ENCODE assay signal across 1 cellular context in genomic region chr10:22719406-22720042, GRCh38.
TF ChIP-seq lines count a peak whose summit lies in the region.

No MANE protein-coding gene starts in this region.

TF ChIP-seq in HEK293, 187 proteins besides CTCF, POLR2A, EP300 and RAD21 (continued from another document and continues in another):
- TF ChIP-seq ZNF311 (tag by site-specific recombination; IDR thresholded peaks at IDR 0.05; ENCODE audit: borderline replicate concordance): no peak
- no peak for TF ChIP-seq HOXA7 (CRISPR knock-in tag; IDR thresholded peaks at IDR 0.05; ENCODE audit: borderline replicate concordance)
- peak; percentile 94 for TF ChIP-seq ZNF426 (tag by site-specific recombination; IDR thresholded peaks at IDR 0.05)
- peak; percentile 89; the same call in 1 of the 2 replicates for TF ChIP-seq ZNF354C (tag by site-specific recombination; IDR thresholded peaks at IDR 0.05; ENCODE audit: borderline replicate concordance, low read depth)
- TF ChIP-seq ZBTB17 (tag by site-specific recombination; IDR thresholded peaks at IDR 0.05): no peak
- no peak for TF ChIP-seq ZNF174 (tag by site-specific recombination; IDR thresholded peaks at IDR 0.05)
- TF ChIP-seq PRDM6 (tag by site-specific recombination; IDR thresholded peaks at IDR 0.05): no peak
- TF ChIP-seq GFI1B (tag by site-specific recombination; IDR thresholded peaks at IDR 0.05): peak; percentile 54; the same call in 1 of the 2 replicates
- no peak for TF ChIP-seq BCL11B (tag by site-specific recombination; IDR thresholded peaks at IDR 0.05; ENCODE audit: low read depth)
- TF ChIP-seq ZNF184 (tag by site-specific recombination; IDR thresholded peaks at IDR 0.05): no peak
- no peak for TF ChIP-seq ZNF416 (tag by site-specific recombination; IDR thresholded peaks at IDR 0.05)
- no peak for TF ChIP-seq ATF2 (tag by site-specific recombination; IDR thresholded peaks at IDR 0.05; ENCODE audit: low read depth)
- TF ChIP-seq ZNF513 (tag by site-specific recombination; IDR thresholded peaks at IDR 0.05): no peak
- no peak for TF ChIP-seq ZNF521 (tag by site-specific recombination; IDR thresholded peaks at IDR 0.05)
- TF ChIP-seq ZNF624 (tag by site-specific recombination; IDR thresholded peaks at IDR 0.05): no peak
- no peak for TF ChIP-seq ZNF324 (tag by site-specific recombination; IDR thresholded peaks at IDR 0.05)
- no peak for TF ChIP-seq ZNF2 (tag by site-specific recombination; IDR thresholded peaks at IDR 0.05)
- no peak for TF ChIP-seq IKZF3 (tag by site-specific recombination; IDR thresholded peaks at IDR 0.05)
- TF ChIP-seq ZNF76 (tag by site-specific recombination; IDR thresholded peaks at IDR 0.05; ENCODE audit: borderline replicate concordance, low read depth): no peak
- no peak for TF ChIP-seq HOXC10 (CRISPR knock-in tag; IDR thresholded peaks at IDR 0.05)
- peak; percentile 52; the same call in 1 of the 2 replicates for TF ChIP-seq OVOL3 (tag by site-specific recombination; IDR thresholded peaks at IDR 0.05)
- no peak for TF ChIP-seq ZNF423 (tag by site-specific recombination; IDR thresholded peaks at IDR 0.05)
- TF ChIP-seq ZNF501 (tag by site-specific recombination; IDR thresholded peaks at IDR 0.05): 0 out of 2 replicates have a peak, but pooled peaks have one; percentile 39
- no peak for TF ChIP-seq ZNF280C (tag by site-specific recombination; IDR thresholded peaks at IDR 0.05)
- peak; percentile 85 for TF ChIP-seq ZNF623 (tag by site-specific recombination; IDR thresholded peaks at IDR 0.05)
- TF ChIP-seq ZNF530 (tag by site-specific recombination; IDR thresholded peaks at IDR 0.05; ENCODE audit: low read depth): 0 out of 2 replicates have a peak, but pooled peaks have one; percentile 56
- TF ChIP-seq SALL2 (tag by site-specific recombination; IDR thresholded peaks at IDR 0.05; ENCODE audit: borderline replicate concordance): no peak
- TF ChIP-seq ZNF19 (tag by site-specific recombination; IDR thresholded peaks at IDR 0.05; ENCODE audit: low read depth): peak; percentile 86; the same call in 1 of the 2 replicates
- no peak for TF ChIP-seq ZNF18 (tag by site-specific recombination; IDR thresholded peaks at IDR 0.05)
- TF ChIP-seq ZNF341 (tag by site-specific recombination; IDR thresholded peaks at IDR 0.05; ENCODE audit: low read depth): peak; percentile 42; the same call in 1 of the 2 replicates
- no peak for TF ChIP-seq ZNF146 (tag by site-specific recombination; IDR thresholded peaks at IDR 0.05)
- TF ChIP-seq ZFP37 (tag by site-specific recombination; IDR thresholded peaks at IDR 0.05): peak; percentile 66; the same call in 1 of the 2 replicates
- TF ChIP-seq ZNF701 (tag by site-specific recombination; IDR thresholded peaks at IDR 0.05): no peak
- peak; percentile 60; the same call in 1 of the 2 replicates for TF ChIP-seq ZNF639 (tag by site-specific recombination; IDR thresholded peaks at IDR 0.05)
- TF ChIP-seq ZNF777 (tag by site-specific recombination; IDR thresholded peaks at IDR 0.05; ENCODE audit: borderline replicate concordance): no peak
- 0 out of 2 replicates have a peak, but pooled peaks have one; percentile 25 for TF ChIP-seq PRDM4 (tag by site-specific recombination; IDR thresholded peaks at IDR 0.05)
- TF ChIP-seq ZNF629 (tag by site-specific recombination; IDR thresholded peaks at IDR 0.05): peak; percentile 70
- no peak for TF ChIP-seq GLIS1 (tag by site-specific recombination; IDR thresholded peaks at IDR 0.05)
- TF ChIP-seq ZNF202 (tag by site-specific recombination; IDR thresholded peaks at IDR 0.05; ENCODE audit: borderline replicate concordance): peak; percentile 86; the same call in 1 of the 2 replicates
- peak; percentile 57; the same call in 1 of the 2 replicates for TF ChIP-seq ZNF302 (tag by site-specific recombination; IDR thresholded peaks at IDR 0.05; ENCODE audit: low read depth)
- no peak for TF ChIP-seq ZNF112 (tag by site-specific recombination; IDR thresholded peaks at IDR 0.05)
- TF ChIP-seq ZNF585B (tag by site-specific recombination; IDR thresholded peaks at IDR 0.05): no peak
- TF ChIP-seq ZBTB21 (tag by site-specific recombination; IDR thresholded peaks at IDR 0.05): peak; percentile 74
- no peak for TF ChIP-seq GLI4 (tag by site-specific recombination; IDR thresholded peaks at IDR 0.05)
- no peak for TF ChIP-seq ZNF16 (tag by site-specific recombination; IDR thresholded peaks at IDR 0.05; ENCODE audit: low read depth)
- TF ChIP-seq ZNF10 (tag by site-specific recombination; IDR thresholded peaks at IDR 0.05): no peak; the same call in 1 of the 2 replicates
- TF ChIP-seq ZNF692 (tag by site-specific recombination; IDR thresholded peaks at IDR 0.05): no peak
- no peak for TF ChIP-seq PRDM1 (tag by site-specific recombination; IDR thresholded peaks at IDR 0.05)
- no peak for TF ChIP-seq INSM2 (tag by site-specific recombination; IDR thresholded peaks at IDR 0.05)
- no peak for TF ChIP-seq ZBTB48 (tag by site-specific recombination; IDR thresholded peaks at IDR 0.05)
- TF ChIP-seq ZNF175 (tag by site-specific recombination; IDR thresholded peaks at IDR 0.05): no peak
- no peak for TF ChIP-seq SCRT2 (tag by site-specific recombination; IDR thresholded peaks at IDR 0.05)
- no peak for TF ChIP-seq ZNF660 (tag by site-specific recombination; IDR thresholded peaks at IDR 0.05)
- TF ChIP-seq MZF1 (tag by site-specific recombination; IDR thresholded peaks at IDR 0.05; ENCODE audit: borderline replicate concordance): peak; percentile 38; the same call in 1 of the 2 replicates
- no peak for TF ChIP-seq ZNF132 (tag by site-specific recombination; IDR thresholded peaks at IDR 0.05; ENCODE audit: borderline replicate concordance)
- TF ChIP-seq ZNF768 (tag by site-specific recombination; IDR thresholded peaks at IDR 0.05): no peak
- no peak for TF ChIP-seq ZNF600 (tag by site-specific recombination; IDR thresholded peaks at IDR 0.05)
- TF ChIP-seq ZNF654 (tag by site-specific recombination; IDR thresholded peaks at IDR 0.05; ENCODE audit: low read depth): peak; percentile 49
